In the genomic region with DNA sequence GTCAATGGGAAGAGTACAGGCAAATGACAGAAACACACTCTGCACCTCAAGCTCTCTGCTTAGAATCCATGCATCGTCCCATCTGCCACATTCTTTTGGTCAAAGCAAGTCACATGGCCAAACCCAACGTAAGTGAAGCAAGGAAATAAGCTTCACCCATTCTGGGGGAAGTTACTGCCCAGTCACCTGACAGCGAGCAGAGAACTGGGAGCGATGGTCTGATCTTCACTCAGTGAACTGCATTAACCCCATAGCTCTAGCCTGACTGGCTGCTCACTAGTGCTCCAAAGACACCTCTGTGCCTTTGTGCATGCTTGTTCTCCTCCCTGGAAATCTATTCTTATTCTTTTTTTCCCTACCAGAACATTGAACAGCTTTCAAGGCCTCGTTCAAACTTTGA, we compare ENCODE assay signal across 1 cellular context.
TF ChIP-seq lines count a peak whose summit lies in the region.

No MANE protein-coding gene starts in this region.

TF ChIP-seq in H1, 55 proteins besides CTCF, POLR2A, EP300 and RAD21 (continued from another document):
- TF ChIP-seq BRCA1 (IDR thresholded peaks at IDR 0.05; ENCODE audit: low read depth, low read length), result no peak
- TF ChIP-seq GTF2F1 (IDR thresholded peaks at IDR 0.05; ENCODE audit: borderline replicate concordance, low read depth, low read length), result no peak
- no peak for TF ChIP-seq BACH1 (IDR thresholded peaks at IDR 0.05; ENCODE audit: low read length)
- TF ChIP-seq, protein P1, sequence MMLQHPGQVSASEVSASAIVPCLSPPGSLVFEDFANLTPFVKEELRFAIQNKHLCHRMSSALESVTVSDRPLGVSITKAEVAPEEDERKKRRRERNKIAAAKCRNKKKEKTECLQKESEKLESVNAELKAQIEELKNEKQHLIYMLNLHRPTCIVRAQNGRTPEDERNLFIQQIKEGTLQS (IDR thresholded peaks at IDR 0.05; ENCODE audit: insufficient read depth, low read depth, low read length), result no peak
